Comparison of ENCODE assay signal across 8 cellular contexts in the genomic region with DNA sequence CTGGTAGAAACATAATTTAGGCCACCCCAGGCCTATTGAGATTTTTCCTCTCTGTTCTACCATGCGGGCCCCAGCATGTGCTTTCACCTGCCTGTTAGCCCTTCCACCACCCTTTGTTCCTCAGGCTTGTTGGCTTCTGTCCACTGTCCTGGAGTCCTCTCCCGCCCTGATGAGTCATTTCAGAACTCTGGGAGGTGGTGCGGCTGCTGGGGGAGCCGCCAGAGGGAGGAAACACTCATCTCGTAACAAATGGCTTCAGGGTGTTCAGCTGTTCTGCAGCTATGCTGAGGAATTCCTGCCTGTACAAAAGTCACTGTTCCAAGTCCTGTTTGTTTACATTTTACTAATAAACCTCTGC. TPM values are rescaled to one million over a fixed set of nuclear protein-coding genes. Genes with fewer than 3 reads are reported as not detected.
DNase-seq lines count a peak whose midpoint lies in the region; ATAC-seq and TF ChIP-seq lines count a peak whose summit lies in the region.

No MANE protein-coding gene starts in this region.

- no peak overlapping the region for H3K4me3 ChIP-seq in mammary epithelial cell (replicated peaks in 1 of 3; ENCODE audit: insufficient read depth in 1 of 3, low read depth in 2 of 3, low read length in 3 of 3)

- no peaks in the 10 kb centered on the region for H4K20me1 ChIP-seq in mammary epithelial cell (ENCODE audit: insufficient read depth, low read length)

- peak; percentile 91 for DNase-seq in Caki2 (ENCODE audit: low read depth)
- peak; percentile 77 for DNase-seq in NCI-H2196 (lab: John Stamatoyannopoulos, UW; ENCODE audit: unreplicated experiment)
- DNase-seq in mammary epithelial cell: peak; percentile 97
- DNase-seq in NCI-H1694 treated with DMSO at 0.1 percent for 48 hours (lab: John Stamatoyannopoulos, UW): no peak
- no peak for DNase-seq in stimulated activated CD4-positive, alpha-beta T cell treated with anti-CD3 and anti-CD28 coated beads, Interleukin-2, amount 100 ng/mL, for 24 hours

- ATAC-seq in HG03097 (IDR thresholded peaks at IDR 0.05; ENCODE audit: low FRiP score, unreplicated experiment): no peak

- in situ Hi-C loops in Caki2 (cut with HindIII; ENCODE audit: low pct_unique_long_range_greater_than_20kb, low sequenced_read_pairs): no loop called here
- in situ Hi-C loops in mammary epithelial cell (cut with MboI; ENCODE audit: low sequenced_read_pairs in 2 of 2): loop anchor here in 1 of 2 donors (25.0 kb wide), 1 partner anchor 596 kb away; a partner anchor contains a TSS

- H3K9me3 ChIP-seq in mammary epithelial cell (replicated peaks; ENCODE audit: insufficient read depth, low read length): no peaks in the 10 kb centered on the region

- H3K9ac ChIP-seq in mammary epithelial cell (ENCODE audit: insufficient read depth, low read length): no peak overlapping the region

- 0% methylated on average over 5 of the region's 5 CpGs for WGBS in mammary epithelial cell (ENCODE audit: low coverage, missing lambda C conversion rate)

- peak overlapping the region; percentile 29 for H3K4me2 ChIP-seq in mammary epithelial cell (ENCODE audit: insufficient read depth, low read depth, low read length)

- H3K4me1 ChIP-seq in mammary epithelial cell (ENCODE audit: insufficient read depth, low read length): peaks cover 25% of the 10 kb centered on the region

- dilution Hi-C loops in mammary epithelial cell (cut with HindIII; ENCODE audit: low sequenced_read_pairs): no loop called here

- no peaks in the 10 kb centered on the region for H3K36me3 ChIP-seq in mammary epithelial cell (ENCODE audit: insufficient read depth, low read length)

- CTCF ChIA-PET in mammary epithelial cell (lab: Charles Lee; ENCODE audit: low non-redundant PET): interaction anchor here (0.7 kb wide), 1 partner anchor 39 kb away, joined by 3 read pairs; no protein-coding TSS in a partner anchor

- H3K27ac ChIP-seq in mammary epithelial cell (ENCODE audit: insufficient read depth, low read depth, low read length): peak overlapping the region; percentile 33
- H3K27ac ChIP-seq in layer of hippocampus (ENCODE audit: low read depth, low read length): peak overlapping the region; percentile 4
- peak overlapping the region; percentile 30 for H3K27ac ChIP-seq in temporal lobe (ENCODE audit: low read depth, low read length)

- H2AFZ ChIP-seq in mammary epithelial cell (ENCODE audit: low read depth, low read length): peak overlapping the region; percentile 50

- peak; percentile 49 to 57 for TF ChIP-seq CTCF in mammary epithelial cell (conservative IDR thresholded peaks at IDR 0.05 in 1 of 2, IDR thresholded peaks at IDR 0.05 in 1 of 2; ENCODE audit: extremely low read depth in 1 of 2, insufficient read depth in 1 of 2, low read depth in 1 of 2, low read length in 2 of 2)

- H3K79me2 ChIP-seq in mammary epithelial cell (ENCODE audit: insufficient read depth, low read length): no peaks in the 10 kb centered on the region

- no TSS peak for BruUV-seq in mammary epithelial cell (replicated peaks; lab: Mats Ljungman, UMichigan)

- intact Hi-C loops in mammary epithelial cell (cut with micrococcal nuclease): loop anchor here (1.0 kb wide), 1 partner anchor 32 kb away; no protein-coding TSS in a partner anchor

- no peaks in the 10 kb centered on the region for H3K27me3 ChIP-seq in mammary epithelial cell (ENCODE audit: insufficient read depth, low read length)
- H3K27me3 ChIP-seq in layer of hippocampus (ENCODE audit: control insufficient read depth, insufficient read depth, low read length): no peaks in the 10 kb centered on the region

RNA-seq across cellular contexts. Expression of a gene that starts 36.3 kb away (rescaled TPM):
- total RNA-seq in Caki2 (2014; rRNA removed; shearing (Covaris generic); ENCODE audit: low replicate concordance): not detected in 2 replicates
- total RNA-seq in mammary epithelial cell (not detected), temporal lobe (not detected)
- not detected for polyA plus RNA-seq in mammary epithelial cell
- polyA minus RNA-seq in mammary epithelial cell: not detected

Comparison
In these comparisons a context has a peak if more than half of its experiments do, and no peak if none do; other contexts are left out.
1. DNase-seq: peak in Caki2 (single experiment), NCI-H2196 (single experiment) and mammary epithelial cell (single experiment); none in NCI-H1694 treated with DMSO at 0.1 percent for 48 hours (single experiment) and stimulated activated CD4-positive, alpha-beta T cell treated with anti-CD3 and anti-CD28 coated beads, Interleukin-2, amount 100 ng/mL, for 24 hours (0 of 2).
2. Peak in every context shown above with its lines, with median percentiles within 50 percentile points of each other: H3K27ac ChIP-seq.